Comparison of ENCODE assay signal across 9 cellular contexts in genomic region chr1:43557744-43558245, GRCh38. TPM values are rescaled to one million over a fixed set of nuclear protein-coding genes. Genes with fewer than 3 reads are reported as not detected.
A peak's percentile ranks its signal among the peaks of the same experiment; 100 is the strongest.
DNase-seq lines count a peak whose midpoint lies in the region; ATAC-seq and TF ChIP-seq lines count a peak whose summit lies in the region.
"Had no signal": no experiment of that assay in that cellular context is flagged by ENCODE, and none has a peak within 500 bp of the region (broad histone marks: within the 10 kb centered on the region; RNA-seq: fewer than 3 reads in every experiment).

No MANE protein-coding gene starts in this region.

- POLR2A ChIA-PET in HEK293 (lab: Yijun Ruan, JAX): no interaction called here

- H3K9me3 ChIP-seq in HEK293 (ENCODE audit: control insufficient read depth, insufficient read depth, low read depth, low read length): no peaks in the 10 kb centered on the region
- no peaks in the 10 kb centered on the region for H3K9me3 ChIP-seq in iPS-18a (ENCODE audit: control insufficient read depth, low read depth, low read length)
- H3K9me3 ChIP-seq in sigmoid colon: no peaks in the 10 kb centered on the region

- TF ChIP-seq CTCF in HEK293 (tag by site-specific recombination; IDR thresholded peaks at IDR 0.05): no peak
- no peak for TF ChIP-seq CTCF in sigmoid colon (IDR thresholded peaks at IDR 0.05)

- TF ChIP-seq POLR2A in sigmoid colon (IDR thresholded peaks at IDR 0.05): no peak

- H3K36me3 ChIP-seq in HEK293 (ENCODE audit: control insufficient read depth in 2 of 2, insufficient read depth in 1 of 2, low read length in 2 of 2): peaks cover 5 to 75% of the 10 kb centered on the region in 2 experiments; a peak in 2 of 3 replicates
- H3K36me3 ChIP-seq in iPS-18a (ENCODE audit: control insufficient read depth, low read depth, low read length): peaks cover 27% of the 10 kb centered on the region
- peaks cover 6 to 28% (median 10%) of the 10 kb centered on the region in 4 donors for H3K36me3 ChIP-seq in sigmoid colon

- intact Hi-C loops in sigmoid colon (cut with DNase I): no loop called here

- TF ChIP-seq EP300 in sigmoid colon (IDR thresholded peaks at IDR 0.05): no peak

- H3K27ac ChIP-seq in HEK293 (ENCODE audit: extremely low read depth, low read depth, low read length) (no peak overlapping the region), iPS-18a (ENCODE audit: low read length) (no peak overlapping the region), sigmoid colon (peak overlapping the region; percentile 78 to 88 (median 84))

- 17 to 56% methylated on average over 9 of the region's 9 CpGs for WGBS in sigmoid colon, 2 donors

- H3K4me1 ChIP-seq in HEK293 (ENCODE audit: control insufficient read depth, insufficient read depth, low read length): no peaks in the 10 kb centered on the region
- H3K4me1 ChIP-seq in iPS-18a (ENCODE audit: control insufficient read depth, low read depth, low read length): peaks cover 6% of the 10 kb centered on the region
- H3K4me1 ChIP-seq in sigmoid colon: peaks cover 0 to 43% (median 37%) of the 10 kb centered on the region in 4 donors

- H3K4me3 ChIP-seq in HEK293 (ENCODE audit: low read depth, low read length) (no peak overlapping the region), iPS-18a (ENCODE audit: low read length) (peak overlapping the region; percentile 14), sigmoid colon (peak overlapping the region in 1 of 4 donors; percentile 9)

- ATAC-seq in GM21528 (IDR thresholded peaks at IDR 0.05; ENCODE audit: low FRiP score, unreplicated experiment) (no peak), HG02623 (IDR thresholded peaks at IDR 0.05; ENCODE audit: unreplicated experiment) (no peak)
- ATAC-seq: left ventricle myocardium superior had no signal

- H3K27me3 ChIP-seq in iPS-18a (ENCODE audit: control insufficient read depth, insufficient read depth, low read length) (no peaks in the 10 kb centered on the region), sigmoid colon (no peaks in the 10 kb centered on the region)

- no peak overlapping the region for H3K9ac ChIP-seq in iPS-18a (ENCODE audit: low read length)

- CTCF ChIA-PET in HEK293 (lab: Yijun Ruan, JAX): no interaction called here

- DNase-seq in SW480 (ENCODE audit: low spot score): peak; percentile 20
- DNase-seq in sigmoid colon: peak; percentile 78
- no peak for DNase-seq in NCI-H526 treated with DMSO at 0.1 percent for 48 hours (lab: John Stamatoyannopoulos, UW)
- no peak for DNase-seq in NCI-H2107 treated with DMSO at 0.1 percent for 48 hours (lab: John Stamatoyannopoulos, UW; ENCODE audit: unreplicated experiment)
- DNase-seq: left ventricle myocardium superior had no signal

TF ChIP-seq in HEK293, 187 proteins besides CTCF, POLR2A, EP300 and RAD21:
- TF ChIP-seq RBAK (tag by site-specific recombination; IDR thresholded peaks at IDR 0.05): no peak
- TF ChIP-seq, protein P1, sequence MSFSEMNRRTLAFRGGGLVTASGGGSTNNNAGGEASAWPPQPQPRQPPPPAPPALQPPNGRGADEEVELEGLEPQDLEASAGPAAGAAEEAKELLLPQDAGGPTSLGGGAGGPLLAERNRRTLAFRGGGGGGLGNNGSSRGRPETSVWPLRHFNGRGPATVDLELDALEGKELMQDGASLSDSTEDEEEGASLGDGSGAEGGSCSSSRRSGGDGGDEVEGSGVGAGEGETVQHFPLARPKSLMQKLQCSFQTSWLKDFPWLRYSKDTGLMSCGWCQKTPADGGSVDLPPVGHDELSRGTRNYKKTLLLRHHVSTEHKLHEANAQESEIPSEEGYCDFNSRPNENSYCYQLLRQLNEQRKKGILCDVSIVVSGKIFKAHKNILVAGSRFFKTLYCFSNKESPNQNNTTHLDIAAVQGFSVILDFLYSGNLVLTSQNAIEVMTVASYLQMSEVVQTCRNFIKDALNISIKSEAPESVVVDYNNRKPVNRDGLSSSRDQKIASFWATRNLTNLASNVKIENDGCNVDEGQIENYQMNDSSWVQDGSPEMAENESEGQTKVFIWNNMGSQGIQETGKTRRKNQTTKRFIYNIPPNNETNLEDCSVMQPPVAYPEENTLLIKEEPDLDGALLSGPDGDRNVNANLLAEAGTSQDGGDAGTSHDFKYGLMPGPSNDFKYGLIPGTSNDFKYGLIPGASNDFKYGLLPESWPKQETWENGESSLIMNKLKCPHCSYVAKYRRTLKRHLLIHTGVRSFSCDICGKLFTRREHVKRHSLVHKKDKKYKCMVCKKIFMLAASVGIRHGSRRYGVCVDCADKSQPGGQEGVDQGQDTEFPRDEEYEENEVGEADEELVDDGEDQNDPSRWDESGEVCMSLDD (tag by site-specific recombination; IDR thresholded peaks at IDR 0.05): no peak
- TF ChIP-seq KLF1 (tag by site-specific recombination; IDR thresholded peaks at IDR 0.05): 0 out of 2 replicates have a peak, but pooled peaks have one; percentile 52
- no peak for TF ChIP-seq ZNF214 (tag by site-specific recombination; IDR thresholded peaks at IDR 0.05; ENCODE audit: borderline replicate concordance)
- no peak for TF ChIP-seq ZNF585B (tag by site-specific recombination; IDR thresholded peaks at IDR 0.05)
- TF ChIP-seq ZSCAN23 (tag by site-specific recombination; IDR thresholded peaks at IDR 0.05): no peak
- TF ChIP-seq ZNF785 (tag by site-specific recombination; IDR thresholded peaks at IDR 0.05): no peak
- TF ChIP-seq ZFHX2 (tag by site-specific recombination; conservative IDR thresholded peaks at IDR 0.05): no peak

RNA-seq across cellular contexts. Expression of gene PTPRF, which starts 27.1 kb away (rescaled TPM):
- 10 to 100 TPM; 38.2 to 78.7 (median 42.9) TPM for total RNA-seq in sigmoid colon
- polyA plus RNA-seq in sigmoid colon: 100 to 1,000 TPM in 1 of 3 donors, 10 to 100 TPM in 2; 18.6 to 125 (median 31.7) TPM

Comparison
In these comparisons a context has a peak if more than half of its experiments do, and no peak if none do; other contexts are left out.
1. H3K27ac ChIP-seq: peak in sigmoid colon (4 of 4); none in HEK293 (single experiment) and iPS-18a (single experiment).
2. DNase-seq: peak in SW480 (single experiment) and sigmoid colon (single experiment); none in NCI-H526 treated with DMSO at 0.1 percent for 48 hours (single experiment) and NCI-H2107 treated with DMSO at 0.1 percent for 48 hours (single experiment).